ENCODE assay signal across 16 cellular contexts in genomic region chr4:8077181-8078108, GRCh38.
"Had no signal": no experiment of that assay in that cellular context is flagged by ENCODE, and none has a peak within 500 bp of the region (broad histone marks: within the 10 kb centered on the region; RNA-seq: fewer than 3 reads in every experiment).

No MANE protein-coding gene starts in this region.

- H3K9me3 ChIP-seq: left lung, tibial artery had no signal

- H3K4me3 ChIP-seq: left lung, lung, tibial artery had no signal

- H3K4me1 ChIP-seq: foreskin keratinocyte, left lung, tibial artery had no signal

- ATAC-seq: foreskin keratinocyte; left lung; stimulated activated naive CD8-positive, alpha-beta T cell treated with anti-CD3 and anti-CD28 coated beads, Interleukin-15, Interleukin-2, amounts not matched to agents 100 U/mL and 50 U/mL, for 24 hours had no signal

- DNase-seq: activated CD4-positive, alpha-beta T cell treated with anti-CD3 and anti-CD28 coated beads, Interleukin-2, amount 10 ng/mL, durations not matched to agents 7 days and 5 days; activated CD4-positive, CD25-positive, alpha-beta regulatory T cell treated with anti-CD3 and anti-CD28 coated beads, Interleukin-2, amount 50 U/mL, for 72 hours; activated gamma-delta T cell treated with Interleukin-2 at 50 U/mL for 16 hours; activated T-cell treated with anti-CD3 and anti-CD28 coated beads, Interleukin-2, amount 50 U/mL, for 1 hour; anterior cingulate cortex; effector CD4-positive, alpha-beta T cell; foreskin keratinocyte; immature natural killer cell; kidney glomerular epithelial cell; naive B cell; stimulated activated CD4-positive, alpha-beta T cell treated with anti-CD3 and anti-CD28 coated beads, Interleukin-4, amount 100 ng/mL, for 24 hours; stimulated activated naive CD8-positive, alpha-beta T cell treated with anti-CD3 and anti-CD28 coated beads, Interleukin-15, Interleukin-2, amounts not matched to agents 100 U/mL and 50 U/mL, for 24 hours; WERI-Rb-1 had no signal

- H3K27ac ChIP-seq: foreskin keratinocyte, left lung, tibial artery, WERI-Rb-1 had no signal

- H3K27me3 ChIP-seq: tibial artery had no signal

- H3K36me3 ChIP-seq: left lung, tibial artery, WERI-Rb-1 had no signal
